In genomic region chr15:39302936-39303335, GRCh38 we compare ENCODE assay signal across 26 cellular contexts.
DNase-seq lines count a peak whose midpoint lies in the region; ATAC-seq, FAIRE-seq and TF ChIP-seq lines count a peak whose summit lies in the region.
"Had no signal": no experiment of that assay in that cellular context is flagged by ENCODE, and none has a peak within 500 bp of the region (broad histone marks: within the 10 kb centered on the region; RNA-seq: fewer than 3 reads in every experiment).

No MANE protein-coding gene starts in this region.

- H3K27ac ChIP-seq in RWPE2 (ENCODE audit: poor library complexity, severe bottlenecking) = peak overlapping the region; percentile 94
- H3K27ac ChIP-seq in fibroblast of lung (ENCODE audit: insufficient read depth, low read length) = peak overlapping the region; percentile 10
- no peak overlapping the region for H3K27ac ChIP-seq in substantia nigra (ENCODE audit: low read depth, low read length, poor library complexity, severe bottlenecking)
- H3K27ac ChIP-seq: A549, PC-9 had no signal

- H2AFZ ChIP-seq in fibroblast of lung (ENCODE audit: low read length) = no peak overlapping the region
- H2AFZ ChIP-seq: PC-9 had no signal

- peak; percentile 20 for FAIRE-seq in H54 (lab: Jason Lieb, UNC)
- FAIRE-seq: A549, G401.6, GM12878, HepG2 had no signal

- H3K36me3 ChIP-seq in RWPE2 (ENCODE audit: low read depth) (no peaks in the 10 kb centered on the region), fibroblast of lung (ENCODE audit: control insufficient read depth, insufficient read depth, low read length) (no peaks in the 10 kb centered on the region), skeletal muscle satellite cell (ENCODE audit: insufficient read depth, low read length) (no peaks in the 10 kb centered on the region)

- H3K9ac ChIP-seq in fibroblast of lung (ENCODE audit: insufficient read depth, low read length) (no peak overlapping the region), skeletal muscle satellite cell (ENCODE audit: low read depth, low read length) (peak overlapping the region; percentile 52)

- no peak for TF ChIP-seq CTCF in RWPE2 (IDR thresholded peaks at IDR 0.05; ENCODE audit: poor library complexity, severe bottlenecking)
- TF ChIP-seq CTCF in fibroblast of lung (conservative IDR thresholded peaks at IDR 0.05 in 1 of 2, IDR thresholded peaks at IDR 0.05 in 1 of 2; ENCODE audit: low read depth in 1 of 2, low read length in 2 of 2) = no peak

- H3K4me1 ChIP-seq in RWPE2 (ENCODE audit: insufficient read depth, poor library complexity, severe bottlenecking) = peaks cover 27% of the 10 kb centered on the region
- H3K4me1 ChIP-seq in fibroblast of lung (ENCODE audit: control insufficient read depth, extremely low read depth, insufficient read depth, low read length) = peaks cover 40% of the 10 kb centered on the region
- peaks cover 55% of the 10 kb centered on the region for H3K4me1 ChIP-seq in skeletal muscle satellite cell (ENCODE audit: control insufficient read depth, insufficient read depth, low read length)

- DNase-seq in H54 (ENCODE audit: insufficient read length, low spot score) (no peak), RWPE2 (ENCODE audit: low spot score) (no peak), fibroblast of lung (ENCODE audit: low read depth in 2 of 2) (no peak), substantia nigra (lab: John Stamatoyannopoulos, UW) (no peak), ecto neural progenitor cell (ENCODE audit: low spot score) (no peak)
- DNase-seq in stimulated activated CD4-positive, alpha-beta T cell treated with anti-CD3 and anti-CD28 coated beads, Interleukin-2, amount 100 ng/mL, for 24 hours = no peak
- DNase-seq: C1 segment of cervical spinal cord; CD4-positive, alpha-beta memory T cell; COR-L47; DMS53; KBM-7; MM.1S; NCI-H1417; NCI-H1694; NCI-H2029 treated with DMSO at 0.1 percent for 48 hours; NCI-H2227 treated with DMSO at 0.1 percent for 48 hours; NCI-H526 treated with DMSO at 0.1 percent for 48 hours; PC-9; RPMI8226; SHP77 had no signal

- ATAC-seq in RWPE2 (ENCODE audit: low read depth) = no peak
- ATAC-seq in HG03025 (IDR thresholded peaks at IDR 0.05; ENCODE audit: low FRiP score, unreplicated experiment) = no peak
- ATAC-seq: A549, GM12878, HepG2 had no signal

- TF ChIP-seq POLR2A in H54 (IDR thresholded peaks at IDR 0.05; ENCODE audit: low read depth, low read length) = no peak

- H3K27me3 ChIP-seq in RWPE2 (ENCODE audit: insufficient read depth, poor library complexity, severe bottlenecking) (no peaks in the 10 kb centered on the region), fibroblast of lung (ENCODE audit: control insufficient read depth, insufficient read depth, low read length) (no peaks in the 10 kb centered on the region), skeletal muscle satellite cell (ENCODE audit: control insufficient read depth, insufficient read depth, low read length) (no peaks in the 10 kb centered on the region)

- no peaks in the 10 kb centered on the region for H4K20me1 ChIP-seq in fibroblast of lung (ENCODE audit: control insufficient read depth, extremely low read depth, insufficient read depth, low read length)

- H3K4me3 ChIP-seq in RWPE2 (ENCODE audit: severe bottlenecking) (no peak overlapping the region), fibroblast of lung (replicated peaks in 1 of 4; ENCODE audit: control extremely low read depth in 1 of 4, insufficient read depth in 1 of 4, low read depth in 3 of 4, low read length in 4 of 4) (no peak overlapping the region), skeletal muscle satellite cell (ENCODE audit: low read length) (no peak overlapping the region)
- H3K4me3 ChIP-seq: A549, GM12878, PC-9 had no signal

- no peaks in the 10 kb centered on the region for H3K79me2 ChIP-seq in fibroblast of lung (ENCODE audit: control insufficient read depth, insufficient read depth, low read length)

- no peak overlapping the region for H3K4me2 ChIP-seq in fibroblast of lung (ENCODE audit: extremely low read depth, insufficient read depth, low read length)
- H3K4me2 ChIP-seq in skeletal muscle satellite cell (ENCODE audit: low read length) = no peak overlapping the region
- H3K4me2 ChIP-seq: A549, PC-9 had no signal

- H3K9me3 ChIP-seq in RWPE2 (ENCODE audit: severe bottlenecking) (no peaks in the 10 kb centered on the region), fibroblast of lung (ENCODE audit: control insufficient read depth, insufficient read depth, low read depth, low read length) (no peaks in the 10 kb centered on the region), skeletal muscle satellite cell (replicated peaks; ENCODE audit: low read length) (no peaks in the 10 kb centered on the region)
- H3K9me3 ChIP-seq: A549 had no signal
